Comparison of ENCODE assay signal across 1 cellular context in genomic region chr22:29394931-29395581, GRCh38.
TF ChIP-seq lines count a peak whose summit lies in the region.

No MANE protein-coding gene starts in this region.

TF ChIP-seq in HepG2, 621 proteins besides CTCF, POLR2A, EP300 and RAD21 (continued from another document and continues in another):
- TF ChIP-seq ZBTB40 (IDR thresholded peaks at IDR 0.05): no peak
- TF ChIP-seq ZBTB40 (CRISPR knock-in tag; IDR thresholded peaks at IDR 0.05): no peak
- TF ChIP-seq TBP (CRISPR knock-in tag; IDR thresholded peaks at IDR 0.05): no peak
- no peak for TF ChIP-seq ZNF879 (CRISPR knock-in tag; IDR thresholded peaks at IDR 0.05)
- no peak for TF ChIP-seq ZNF800 (CRISPR knock-in tag; IDR thresholded peaks at IDR 0.05)
- no peak for TF ChIP-seq ZNF83 (CRISPR knock-in tag; IDR thresholded peaks at IDR 0.05; ENCODE audit: borderline replicate concordance)
- 0 out of 2 replicates have a peak, but pooled peaks have one; percentile 36 for TF ChIP-seq DRAP1 (CRISPR knock-in tag; IDR thresholded peaks at IDR 0.05)
- no peak for TF ChIP-seq ZNF552 (CRISPR knock-in tag; IDR thresholded peaks at IDR 0.05; ENCODE audit: borderline replicate concordance)
- no peak for TF ChIP-seq NFYB (CRISPR knock-in tag; IDR thresholded peaks at IDR 0.05)
- TF ChIP-seq ELF4 (CRISPR knock-in tag; IDR thresholded peaks at IDR 0.05; ENCODE audit: borderline replicate concordance): no peak
- TF ChIP-seq FLYWCH1 (CRISPR knock-in tag; IDR thresholded peaks at IDR 0.05): no peak
- no peak for TF ChIP-seq ZNF234 (CRISPR knock-in tag; conservative IDR thresholded peaks at IDR 0.05)
- TF ChIP-seq ZNF546 (CRISPR knock-in tag; conservative IDR thresholded peaks at IDR 0.05): no peak
- 0 out of 2 replicates have a peak, but pooled peaks have one; percentile 76 for TF ChIP-seq KDM1A (CRISPR knock-in tag; IDR thresholded peaks at IDR 0.05)
- TF ChIP-seq ZGPAT (CRISPR knock-in tag; IDR thresholded peaks at IDR 0.05): no peak
- TF ChIP-seq GTF3A (CRISPR knock-in tag; conservative IDR thresholded peaks at IDR 0.05): no peak
- TF ChIP-seq ZNF30 (CRISPR knock-in tag; IDR thresholded peaks at IDR 0.05): no peak
- no peak for TF ChIP-seq POLR2AphosphoS5 (IDR thresholded peaks at IDR 0.05; ENCODE audit: low read depth, low read length)
- peak; percentile 80; the same call in 1 of the 2 replicates for TF ChIP-seq MIXL1 (CRISPR knock-in tag; IDR thresholded peaks at IDR 0.05)
- TF ChIP-seq ZBTB1 (CRISPR knock-in tag; IDR thresholded peaks at IDR 0.05; ENCODE audit: borderline replicate concordance): no peak
- no peak for TF ChIP-seq LRRFIP1 (CRISPR knock-in tag; conservative IDR thresholded peaks at IDR 0.05)
- TF ChIP-seq ZNF891 (CRISPR knock-in tag; IDR thresholded peaks at IDR 0.05): no peak
- no peak for TF ChIP-seq KDM5B (CRISPR knock-in tag; IDR thresholded peaks at IDR 0.05; ENCODE audit: borderline replicate concordance)
- TF ChIP-seq ATF3 (CRISPR knock-in tag; IDR thresholded peaks at IDR 0.05): no peak
- TF ChIP-seq ZNF709 (CRISPR knock-in tag; IDR thresholded peaks at IDR 0.05): no peak
- no peak for TF ChIP-seq NR3C1 (CRISPR knock-in tag; IDR thresholded peaks at IDR 0.05)
- no peak for TF ChIP-seq ARNT (IDR thresholded peaks at IDR 0.05)
- TF ChIP-seq CHD4 (IDR thresholded peaks at IDR 0.05; ENCODE audit: borderline replicate concordance, low read length): no peak
- TF ChIP-seq ZFP36 (IDR thresholded peaks at IDR 0.05; ENCODE audit: borderline replicate concordance, low read depth, low read length, partially characterized antibody): no peak
- peak; percentile 85 for TF ChIP-seq SMC3 (IDR thresholded peaks at IDR 0.05; ENCODE audit: low read length)
- no peak for TF ChIP-seq SMAD9 (CRISPR knock-in tag; IDR thresholded peaks at IDR 0.05)
- peak; percentile 22; the same call in 1 of the 2 replicates for TF ChIP-seq ELF3 (CRISPR knock-in tag; IDR thresholded peaks at IDR 0.05)
- TF ChIP-seq ZSCAN22 (CRISPR knock-in tag; IDR thresholded peaks at IDR 0.05): no peak
- TF ChIP-seq IKZF5 (CRISPR knock-in tag; IDR thresholded peaks at IDR 0.05): no peak
- peak; percentile 38; the same call in 1 of the 2 replicates for TF ChIP-seq ZNF580 (CRISPR knock-in tag; IDR thresholded peaks at IDR 0.05; ENCODE audit: borderline replicate concordance, low read depth)
- TF ChIP-seq HNRNPL (IDR thresholded peaks at IDR 0.05; ENCODE audit: low read depth, low read length): no peak
- TF ChIP-seq ZMYM3 (CRISPR knock-in tag; IDR thresholded peaks at IDR 0.05): no peak
- no peak for TF ChIP-seq E2F5 (CRISPR knock-in tag; conservative IDR thresholded peaks at IDR 0.05)
- TF ChIP-seq ZNF710 (CRISPR knock-in tag; IDR thresholded peaks at IDR 0.05; ENCODE audit: borderline replicate concordance): no peak
- TF ChIP-seq ZFP91 (CRISPR knock-in tag; IDR thresholded peaks at IDR 0.05; ENCODE audit: borderline replicate concordance): 0 out of 2 replicates have a peak, but pooled peaks have one; percentile 32
